19 cellular contexts compared by ENCODE assay signal in genomic region chr19:18889949-18890745, GRCh38. TPM values are rescaled to one million over a fixed set of nuclear protein-coding genes. Genes with fewer than 3 reads are reported as not detected.
A peak's percentile ranks its signal among the peaks of the same experiment; 100 is the strongest.
DNase-seq lines count a peak whose midpoint lies in the region; ATAC-seq and TF ChIP-seq lines count a peak whose summit lies in the region.
"Had no signal": no experiment of that assay in that cellular context is flagged by ENCODE, and none has a peak within 500 bp of the region (broad histone marks: within the 10 kb centered on the region; RNA-seq: fewer than 3 reads in every experiment).

No MANE protein-coding gene starts in this region.

- H3K9me3 ChIP-seq in neural progenitor cell (ENCODE audit: low read depth): no peaks in the 10 kb centered on the region
- H3K9me3 ChIP-seq: BE2C had no signal

- no peak overlapping the region for H3K9ac ChIP-seq in neural progenitor cell

- peaks cover 0 to 4% (median 0%) of the 10 kb centered on the region in 5 experiments for H3K9me3 Mint-ChIP-seq in brain
- no peaks in the 10 kb centered on the region for H3K9me3 Mint-ChIP-seq in neural progenitor cell
- H3K9me3 Mint-ChIP-seq: CD4-positive, CD25-positive, alpha-beta regulatory T cell; CD8-positive, alpha-beta memory T cell; HFFc6 had no signal

- no peak overlapping the region for H3K4me3 Mint-ChIP-seq in brain
- peak overlapping the region; percentile 52 for H3K4me3 Mint-ChIP-seq in neural progenitor cell
- H3K4me3 Mint-ChIP-seq: CD4-positive, CD25-positive, alpha-beta regulatory T cell; CD8-positive, alpha-beta memory T cell; HFFc6 had no signal

- H3K27me3 Mint-ChIP-seq in brain (no peaks in the 10 kb centered on the region), neural progenitor cell (ENCODE audit: insufficient read depth, low read depth) (peaks cover 6% of the 10 kb centered on the region)

- H3K27ac Mint-ChIP-seq in brain (peak overlapping the region in 3 of 5 experiments; percentile 40 to 52 (median 49)), neural progenitor cell (no peak overlapping the region)
- H3K27ac Mint-ChIP-seq: CD4-positive, CD25-positive, alpha-beta regulatory T cell; HFFc6 had no signal

- no peak overlapping the region for H2AFZ ChIP-seq in neural progenitor cell (replicated peaks)

- H3K4me1 Mint-ChIP-seq in brain: peaks cover 10% of the 10 kb centered on the region
- H3K4me1 Mint-ChIP-seq in neural progenitor cell: peaks cover 6% of the 10 kb centered on the region
- H3K4me1 Mint-ChIP-seq: CD4-positive, CD25-positive, alpha-beta regulatory T cell; CD8-positive, alpha-beta memory T cell had no signal

- H3K36me3 Mint-ChIP-seq in brain (peaks cover 54% of the 10 kb centered on the region), neural progenitor cell (peaks cover 14% of the 10 kb centered on the region)
- H3K36me3 Mint-ChIP-seq: CD4-positive, CD25-positive, alpha-beta regulatory T cell; CD8-positive, alpha-beta memory T cell had no signal

- peaks cover 12% of the 10 kb centered on the region for H3K4me1 ChIP-seq in neural progenitor cell

- peaks cover 4% of the 10 kb centered on the region for H3F3A ChIP-seq in neural progenitor cell (ENCODE audit: low read depth)

- no peaks in the 10 kb centered on the region for H3K79me2 ChIP-seq in neural progenitor cell (ENCODE audit: low read depth)

- peak overlapping the region in 42 of 59 donors; percentile 6 to 95 (median 50) for H3K27ac ChIP-seq in dorsolateral prefrontal cortex
- no peak overlapping the region for H3K27ac ChIP-seq in neural progenitor cell
- H3K27ac ChIP-seq in temporal lobe (ENCODE audit: low read depth, low read length): peak overlapping the region; percentile 52
- H3K27ac ChIP-seq: HL-60 had no signal

- no peak overlapping the region for H3K4me2 ChIP-seq in neural progenitor cell

- no peak for ATAC-seq in GM18868 (IDR thresholded peaks at IDR 0.05; ENCODE audit: unreplicated experiment)
- ATAC-seq: HCT116 had no signal

- H3K27me3 ChIP-seq in dorsolateral prefrontal cortex (peaks cover 0 to 3% (median 0%) of the 10 kb centered on the region in 45 donors), neural progenitor cell (no peaks in the 10 kb centered on the region)
- H3K27me3 ChIP-seq: BE2C had no signal

- no peaks in the 10 kb centered on the region for H3K36me3 ChIP-seq in neural progenitor cell
- H3K36me3 ChIP-seq: BE2C had no signal

- peak overlapping the region in 1 of 59 donors; percentile 10 for H3K4me3 ChIP-seq in dorsolateral prefrontal cortex
- no peak overlapping the region for H3K4me3 ChIP-seq in neural progenitor cell

- peaks cover 38% of the 10 kb centered on the region for H4K20me1 ChIP-seq in neural progenitor cell (ENCODE audit: low read depth)

- TF ChIP-seq CTCF in brain (conservative IDR thresholded peaks at IDR 0.05): no peak
- TF ChIP-seq CTCF in dorsolateral prefrontal cortex (IDR thresholded peaks at IDR 0.05 in 54 of 56, conservative IDR thresholded peaks at IDR 0.05 in 2 of 56; ENCODE audit: low read depth in 1 of 56, partially characterized antibody in 56 of 56): no peak
- no peak for TF ChIP-seq CTCF in neural progenitor cell (IDR thresholded peaks at IDR 0.05)

- no peak for DNase-seq in dorsolateral prefrontal cortex
- no peak for DNase-seq in neural progenitor cell (ENCODE audit: low spot score)
- DNase-seq in NCI-H2029 treated with DMSO at 0.1 percent for 48 hours (lab: John Stamatoyannopoulos, UW): no peak
- no peak for DNase-seq in MV-4-11 (lab: John Stamatoyannopoulos, UW)
- DNase-seq: ACHN; BE2C; C1 segment of cervical spinal cord; CD4-positive, CD25-positive, alpha-beta regulatory T cell; CD8-positive, alpha-beta memory T cell; COR-L47; GOT3; H7; HFFc6; IMR-90 had no signal

- intact Hi-C loops in dorsolateral prefrontal cortex (cut with DNase I): no loop called here

RNA-seq across cellular contexts. Expression of gene CERS1, which starts 5.8 kb away (rescaled TPM):
- polyA plus RNA-seq in brain (ENCODE audit: insufficient read depth, low read depth, low replicate concordance): 104 TPM
- total RNA-seq in dorsolateral prefrontal cortex: 100 to 1,000 TPM in 106 of 120 experiments, 10 to 100 TPM in 14; 81.6 to 211 (median 120) TPM
- total RNA-seq in neural progenitor cell (ENCODE audit: low replicate concordance): 1.9 and 7.6 TPM in 2 replicates
- total RNA-seq in temporal lobe: 22.4 TPM
- total RNA-seq: CD4-positive, CD25-positive, alpha-beta regulatory T cell; CD8-positive, alpha-beta memory T cell had no signal
- polyA plus RNA-seq: CD4-positive, CD25-positive, alpha-beta regulatory T cell; CD8-positive, alpha-beta memory T cell had no signal

RNA-seq across cellular contexts. Expression of gene COPE, which starts 29.0 kb away (rescaled TPM):
- 291 TPM for polyA plus RNA-seq in brain (ENCODE audit: insufficient read depth, low read depth, low replicate concordance)
- 100 to 1,000 TPM; 108 to 189 (median 147) TPM for total RNA-seq in dorsolateral prefrontal cortex
- total RNA-seq in neural progenitor cell (ENCODE audit: low replicate concordance): 95.2 and 225 TPM in 2 replicates
- 65.2 TPM for total RNA-seq in temporal lobe

RNA-seq across cellular contexts. Expression of gene DDX49, which starts 29.4 kb away (rescaled TPM):
- 76.8 TPM for polyA plus RNA-seq in brain (ENCODE audit: insufficient read depth, low read depth, low replicate concordance)
- total RNA-seq in dorsolateral prefrontal cortex (10 to 100 TPM; 28.5 to 56.4 (median 38.5) TPM), neural progenitor cell (ENCODE audit: low replicate concordance) (19.9 and 23.4 TPM in 2 replicates), temporal lobe (43.8 TPM)

RNA-seq across cellular contexts. Expression of gene HOMER3, which starts 50.9 kb away (rescaled TPM):
- polyA plus RNA-seq in brain (ENCODE audit: insufficient read depth, low read depth, low replicate concordance): 35.0 TPM
- 10 to 100 TPM; 11.7 to 52.8 (median 22.9) TPM for total RNA-seq in dorsolateral prefrontal cortex
- total RNA-seq in neural progenitor cell (ENCODE audit: low replicate concordance): 28.2 and 66.9 TPM in 2 replicates
- 17.7 TPM for total RNA-seq in temporal lobe

RNA-seq across cellular contexts. Expression of gene UPF1, which starts 58.4 kb away (rescaled TPM):
- polyA plus RNA-seq in brain (ENCODE audit: insufficient read depth, low read depth, low replicate concordance): 57.2 TPM
- total RNA-seq in dorsolateral prefrontal cortex (100 to 1,000 TPM in 4 of 120 experiments, 10 to 100 TPM in 116; 53.7 to 101 (median 75.4) TPM), neural progenitor cell (ENCODE audit: low replicate concordance) (65.2 and 69.8 TPM in 2 replicates), temporal lobe (37.1 TPM)
